ENCODE assay signal across 22 cellular contexts in genomic region chr10:78927257-78927995, GRCh38.
A peak's percentile ranks its signal among the peaks of the same experiment; 100 is the strongest.
DNase-seq lines count a peak whose midpoint lies in the region; ATAC-seq and TF ChIP-seq lines count a peak whose summit lies in the region.
"Had no signal": no experiment of that assay in that cellular context is flagged by ENCODE, and none has a peak within 500 bp of the region (broad histone marks: within the 10 kb centered on the region; RNA-seq: fewer than 3 reads in every experiment).

No MANE protein-coding gene starts in this region.

- H3K4me1 Mint-ChIP-seq in activated CD8-positive, alpha-beta T cell treated with anti-CD3 and anti-CD28 coated beads for 36 hours (ENCODE audit: low read depth), result no peaks in the 10 kb centered on the region
- H3K4me1 Mint-ChIP-seq: activated B cell treated with CpG ODN at 0.5 μM for 24 hours had no signal

- peak; percentile 52 for DNase-seq in H4 (ENCODE audit: low spot score)
- peak; percentile 22 for DNase-seq in NCI-H2107 treated with DMSO at 0.1 percent for 48 hours (lab: John Stamatoyannopoulos, UW; ENCODE audit: unreplicated experiment)
- DNase-seq in T1000 (lab: John Stamatoyannopoulos, UW), result peak; percentile 27
- DNase-seq in prostate gland (ENCODE audit: low spot score), result peak; percentile 70
- DNase-seq in activated CD8-positive, alpha-beta T cell treated with anti-CD3 and anti-CD28 coated beads for 36 hours, result no peak
- no peak for DNase-seq in activated T-cell treated with anti-CD3 and anti-CD28 coated beads, Interleukin-2, amount 50 U/mL, for 1 hour
- no peak for DNase-seq in MM.1S
- DNase-seq: activated B cell treated with CpG ODN at 0.5 μM for 24 hours; activated CD8-positive, alpha-beta T cell treated with anti-CD3 and anti-CD28 coated beads, Interleukin-2, amount 10 ng/mL, durations not matched to agents 7 days and 5 days; activated T-cell treated with anti-CD3 and anti-CD28 coated beads, Interleukin-2, amount 50 U/mL, for 48 hours; AML-193; colonic mucosa; H9; kidney glomerular epithelial cell; NCI-H187; stimulated activated CD4-positive, alpha-beta T cell treated with anti-CD3 and anti-CD28 coated beads, Interleukin-4, amount 100 ng/mL, for 24 hours; T-helper 1 cell had no signal

- intact Hi-C loops in prostate gland (cut with DNase I), result no loop called here
- intact Hi-C loops in activated CD8-positive, alpha-beta T cell treated with anti-CD3 and anti-CD28 coated beads for 36 hours (cut with micrococcal nuclease), result no loop called here

- 56% methylated on average over 11 of the region's 11 CpGs for WGBS in prostate gland

- CTCF ChIA-PET in activated CD8-positive, alpha-beta T cell treated with anti-CD3 and anti-CD28 coated beads for 36 hours (lab: Charles Lee), result no interaction called here

- H3K27me3 Mint-ChIP-seq in activated CD8-positive, alpha-beta T cell treated with anti-CD3 and anti-CD28 coated beads for 36 hours, result no peaks in the 10 kb centered on the region
- H3K27me3 Mint-ChIP-seq: activated naive CD8-positive, alpha-beta T cell had no signal

- H3K9me2 ChIP-seq in MM.1S (replicated peaks; ENCODE audit: insufficient read depth, low read length), result no peaks in the 10 kb centered on the region

- H3K4me3 ChIP-seq in prostate gland (no peak overlapping the region), MM.1S (ENCODE audit: low read length) (no peak overlapping the region)
- H3K4me3 ChIP-seq: body of pancreas, colonic mucosa had no signal

- H4K20me1 ChIP-seq in MM.1S (ENCODE audit: insufficient read depth, low read length), result no peaks in the 10 kb centered on the region

- H3K4me3 Mint-ChIP-seq in activated CD8-positive, alpha-beta T cell treated with anti-CD3 and anti-CD28 coated beads for 36 hours, result no peak overlapping the region
- H3K4me3 Mint-ChIP-seq: activated B cell treated with CpG ODN at 0.5 μM for 24 hours; activated CD8-positive, alpha-beta T cell treated with anti-CD3 and anti-CD28 coated beads, Interleukin-2, amount 10 ng/mL, durations not matched to agents 7 days and 5 days; activated naive CD8-positive, alpha-beta T cell; H9; natural killer cell treated with Interleukin-12 subunit alpha and Interleukin-12 subunit beta and Interleukin-15 and Interleukin-18, amount 100 ng/mL, for 72 hours had no signal

- TF ChIP-seq POLR2A in prostate gland (IDR thresholded peaks at IDR 0.05), result no peak

- H2AFZ ChIP-seq in MM.1S (ENCODE audit: low read length), result no peak overlapping the region

- POLR2A ChIA-PET in activated CD8-positive, alpha-beta T cell treated with anti-CD3 and anti-CD28 coated beads for 36 hours (lab: Charles Lee), result interaction anchor here (0.7 kb wide), 1 partner anchor 144 kb away, joined by 3 read pairs; no protein-coding TSS in a partner anchor

- peak in 2 of 4 experiments; percentile 3 to 6 for TF ChIP-seq CTCF in prostate gland (IDR thresholded peaks at IDR 0.05)
- TF ChIP-seq CTCF in activated CD8-positive, alpha-beta T cell treated with anti-CD3 and anti-CD28 coated beads for 36 hours (IDR thresholded peaks at IDR 0.05), result no peak
- no peak for TF ChIP-seq CTCF in MM.1S (IDR thresholded peaks at IDR 0.05; ENCODE audit: low read length)

- H3K36me3 ChIP-seq in prostate gland (no peaks in the 10 kb centered on the region), MM.1S (replicated peaks; ENCODE audit: insufficient read depth, low read length) (no peaks in the 10 kb centered on the region)
- H3K36me3 ChIP-seq: colonic mucosa had no signal

- ATAC-seq in activated CD8-positive, alpha-beta T cell treated with anti-CD3 and anti-CD28 coated beads for 36 hours, result no peak
- ATAC-seq in HG03432 (IDR thresholded peaks at IDR 0.05; ENCODE audit: unreplicated experiment), result no peak
- ATAC-seq: activated CD8-positive, alpha-beta T cell treated with anti-CD3 and anti-CD28 coated beads, Interleukin-2, amount 10 ng/mL, durations not matched to agents 7 days and 5 days; body of pancreas; natural killer cell treated with Interleukin-12 subunit alpha and Interleukin-12 subunit beta and Interleukin-15 and Interleukin-18, amount 100 ng/mL, for 72 hours; Panc1 had no signal

- H3K36me3 Mint-ChIP-seq in activated CD8-positive, alpha-beta T cell treated with anti-CD3 and anti-CD28 coated beads for 36 hours (ENCODE audit: low read depth), result no peaks in the 10 kb centered on the region
- H3K36me3 Mint-ChIP-seq: activated naive CD8-positive, alpha-beta T cell; natural killer cell treated with Interleukin-12 subunit alpha and Interleukin-12 subunit beta and Interleukin-15 and Interleukin-18, amount 100 ng/mL, for 72 hours had no signal

- no peaks in the 10 kb centered on the region for H3F3A ChIP-seq in MM.1S (ENCODE audit: insufficient read depth, low read length)

- no peaks in the 10 kb centered on the region for H3K4me1 ChIP-seq in prostate gland (replicated peaks)
- no peaks in the 10 kb centered on the region for H3K4me1 ChIP-seq in MM.1S (ENCODE audit: low read length)
- H3K4me1 ChIP-seq: body of pancreas had no signal

- H3K27ac ChIP-seq in prostate gland (no peak overlapping the region), MM.1S (ENCODE audit: low read length) (no peak overlapping the region)
- H3K27ac ChIP-seq: body of pancreas, colonic mucosa had no signal

- no peaks in the 10 kb centered on the region for H3K9me3 ChIP-seq in prostate gland
- no peaks in the 10 kb centered on the region for H3K9me3 ChIP-seq in MM.1S (replicated peaks; ENCODE audit: insufficient read depth, low read length)
- H3K9me3 ChIP-seq: body of pancreas, colonic mucosa had no signal

- H3K27ac Mint-ChIP-seq in activated CD8-positive, alpha-beta T cell treated with anti-CD3 and anti-CD28 coated beads for 36 hours, result no peak overlapping the region
- H3K27ac Mint-ChIP-seq: activated B cell treated with CpG ODN at 0.5 μM for 24 hours; activated CD8-positive, alpha-beta T cell treated with anti-CD3 and anti-CD28 coated beads, Interleukin-2, amount 10 ng/mL, durations not matched to agents 7 days and 5 days; activated naive CD8-positive, alpha-beta T cell; H9; natural killer cell treated with Interleukin-12 subunit alpha and Interleukin-12 subunit beta and Interleukin-15 and Interleukin-18, amount 100 ng/mL, for 72 hours had no signal

- no peak overlapping the region for H3K4me2 ChIP-seq in MM.1S (ENCODE audit: low read depth, low read length)

- no peaks in the 10 kb centered on the region for H3K79me2 ChIP-seq in MM.1S (ENCODE audit: low read length)

- no peak overlapping the region for H3K9ac ChIP-seq in MM.1S (ENCODE audit: low read length)

- H3K27me3 ChIP-seq in prostate gland (replicated peaks; ENCODE audit: insufficient read depth), result no peaks in the 10 kb centered on the region
- no peaks in the 10 kb centered on the region for H3K27me3 ChIP-seq in MM.1S (replicated peaks; ENCODE audit: insufficient read depth, low read length)
- H3K27me3 ChIP-seq: body of pancreas, colonic mucosa had no signal

- H3K9me3 Mint-ChIP-seq in activated CD8-positive, alpha-beta T cell treated with anti-CD3 and anti-CD28 coated beads for 36 hours, result no peaks in the 10 kb centered on the region
- H3K9me3 Mint-ChIP-seq: activated B cell treated with CpG ODN at 0.5 μM for 24 hours; H9; natural killer cell treated with Interleukin-12 subunit alpha and Interleukin-12 subunit beta and Interleukin-15 and Interleukin-18, amount 100 ng/mL, for 72 hours had no signal

Comparison
In these comparisons a context has a peak if more than half of its experiments do, and no peak if none do; other contexts are left out.
1. DNase-seq: peak in H4 (single experiment), NCI-H2107 treated with DMSO at 0.1 percent for 48 hours (single experiment), T1000 (single experiment) and prostate gland (single experiment); none in activated CD8-positive, alpha-beta T cell treated with anti-CD3 and anti-CD28 coated beads for 36 hours (single experiment), activated T-cell treated with anti-CD3 and anti-CD28 coated beads, Interleukin-2, amount 50 U/mL, for 1 hour (single experiment) and MM.1S (single experiment).